ENCODE assay signal across 10 cellular contexts in the genomic region with DNA sequence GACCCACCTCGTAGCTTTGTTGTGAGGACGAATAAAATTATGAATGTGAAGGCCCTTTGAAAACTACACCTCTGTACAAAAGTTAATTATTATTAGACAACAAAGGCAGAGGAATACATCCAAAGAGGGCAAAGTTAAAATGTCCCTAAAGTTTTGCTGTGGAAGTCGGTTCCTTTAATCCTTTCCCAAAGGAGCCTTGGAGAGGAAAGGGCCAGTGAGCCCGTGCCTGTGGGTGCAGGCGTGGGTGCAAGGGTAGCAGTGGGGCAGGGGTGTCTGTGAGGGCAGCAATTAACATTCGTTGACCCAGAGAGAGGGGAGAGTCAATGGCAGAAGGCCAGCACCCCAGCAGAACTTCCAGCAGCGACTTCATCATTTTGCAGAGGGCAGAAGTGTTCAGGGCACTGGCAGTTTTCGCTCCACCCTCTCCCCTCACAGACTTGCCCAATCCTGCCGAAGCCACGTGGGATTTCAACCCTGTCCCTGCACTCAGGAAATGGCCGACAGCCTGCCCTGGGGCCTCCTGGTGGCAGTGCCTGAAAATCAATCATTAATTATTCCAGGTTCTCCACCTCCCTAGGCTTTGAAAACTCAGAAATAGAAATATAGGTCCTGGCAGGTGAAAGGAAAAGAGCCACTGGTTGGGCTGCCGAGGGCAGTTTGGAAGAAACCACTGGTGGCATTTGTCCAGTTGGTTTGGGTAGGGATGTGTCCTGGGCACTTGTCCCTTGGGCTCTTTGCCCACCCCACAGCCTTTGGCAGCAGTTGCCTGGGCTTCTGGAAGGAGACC. TPM values are rescaled to one million over a fixed set of nuclear protein-coding genes. Genes with fewer than 3 reads are reported as not detected.
DNase-seq lines count a peak whose midpoint lies in the region; TF ChIP-seq lines count a peak whose summit lies in the region.
"Had no signal": no experiment of that assay in that cellular context is flagged by ENCODE, and none has a peak within 500 bp of the region (broad histone marks: within the 10 kb centered on the region; RNA-seq: fewer than 3 reads in every experiment).

No MANE protein-coding gene starts in this region.

- DNase-seq in NCI-H526 (lab: John Stamatoyannopoulos, UW), result peak; percentile 50 to 64
- no peak for DNase-seq in NCI-H526 treated with DMSO at 0.1 percent for 48 hours (lab: John Stamatoyannopoulos, UW)
- DNase-seq in astrocyte of the hippocampus (ENCODE audit: low read depth, low spot score), result peak; percentile 81
- peak; percentile 93 for DNase-seq in left kidney (ENCODE audit: low read depth, low spot score)
- DNase-seq in ureter (ENCODE audit: low spot score), result peak; percentile 88
- DNase-seq in SK-N-DZ (ENCODE audit: low spot score), result no peak
- no peak for DNase-seq in OCI-LY7 (ENCODE audit: low spot score)
- DNase-seq in GDM1 (lab: John Stamatoyannopoulos, UW), result no peak
- DNase-seq: CD4-positive, alpha-beta T cell; KG1 had no signal

- H3K4me2 ChIP-seq in OCI-LY7 (ENCODE audit: low read length), result no peak overlapping the region

- intact Hi-C loops in OCI-LY7 (cut with micrococcal nuclease; ENCODE audit: unreplicated experiment), result no loop called here

- no peaks in the 10 kb centered on the region for H3K36me3 ChIP-seq in OCI-LY7 (ENCODE audit: insufficient read depth, low read length)

- BruUV-seq in OCI-LY7 (replicated peaks; lab: Mats Ljungman, UMichigan), result no TSS peak

- POLR2A ChIA-PET in OCI-LY7 (lab: Charles Lee), result no interaction called here

- CTCF ChIA-PET in OCI-LY7 (lab: Charles Lee; ENCODE audit: unreplicated experiment), result no interaction called here

- no peaks in the 10 kb centered on the region for H3K4me1 ChIP-seq in OCI-LY7 (ENCODE audit: insufficient read depth, low read length, poor library complexity, severe bottlenecking)

- no peaks in the 10 kb centered on the region for H3K79me2 ChIP-seq in OCI-LY7 (ENCODE audit: insufficient read depth, low read depth, low read length)

- no peak overlapping the region for H3K27ac ChIP-seq in OCI-LY7 (ENCODE audit: low read depth, low read length, poor library complexity, severe bottlenecking)

- H3K4me3 ChIP-seq in OCI-LY7 (ENCODE audit: low read depth, low read length, poor library complexity, severe bottlenecking), result no peak overlapping the region

- no peaks in the 10 kb centered on the region for H3K9me3 ChIP-seq in OCI-LY7 (ENCODE audit: low read length)

- TF ChIP-seq CTCF in OCI-LY7 (conservative IDR thresholded peaks at IDR 0.05; ENCODE audit: low read length), result no peak

- H3K9me2 ChIP-seq in OCI-LY7 (ENCODE audit: insufficient read depth, low read length), result no peaks in the 10 kb centered on the region

- no peak overlapping the region for H2AFZ ChIP-seq in OCI-LY7 (ENCODE audit: low read length)

- no peaks in the 10 kb centered on the region for H4K20me1 ChIP-seq in OCI-LY7 (ENCODE audit: insufficient read depth, low read length)

RNA-seq across cellular contexts. Expression of gene PAX8, which starts 4.2 kb away (rescaled TPM):
- total RNA-seq in ureter, result 160 TPM
- polyA plus RNA-seq in SK-N-DZ (2014; cell fraction: cytosol; rRNA removed), result not detected in 2 replicates
- polyA plus RNA-seq in SK-N-DZ (2014; cell fraction: nucleus; rRNA removed), result not detected in 2 replicates
- total RNA-seq in OCI-LY7 (2014; rRNA removed; shearing (Covaris generic)), result 0.90 and 2.6 TPM in 2 replicates
- 1.6 and 3.6 TPM in 2 replicates for total RNA-seq in OCI-LY7 (2022)

Comparison
In these comparisons a context has a peak if more than half of its experiments do, and no peak if none do; other contexts are left out.
1. DNase-seq: peak in NCI-H526 (2 of 2), astrocyte of the hippocampus (single experiment), left kidney (single experiment) and ureter (single experiment); none in NCI-H526 treated with DMSO at 0.1 percent for 48 hours (single experiment), SK-N-DZ (single experiment), OCI-LY7 (single experiment) and GDM1 (single experiment).
2. RNA of gene PAX8, which starts 4.2 kb away (total RNA-seq): 160 TPM in ureter (single experiment); 0.90 to 3.6 TPM in OCI-LY7; every median in the first group is over 10 times any median in the second.